ENCODE assay signal across 35 cellular contexts in genomic region chr10:55033061-55033460, GRCh38.
"Had no signal": no experiment of that assay in that cellular context is flagged by ENCODE, and none has a peak within 500 bp of the region (broad histone marks: within the 10 kb centered on the region; RNA-seq: fewer than 3 reads in every experiment).

No MANE protein-coding gene starts in this region.

- H3K36me3 ChIP-seq: ascending aorta, cardiac muscle cell had no signal

- H3K4me1 ChIP-seq: ascending aorta had no signal

- H3K27ac Mint-ChIP-seq: activated B cell treated with CpG ODN at 0.5 μM for 24 hours; activated CD4-positive, alpha-beta memory T cell treated with anti-CD3 and anti-CD28 coated beads for 36 hours; activated CD4-positive, alpha-beta T cell treated with anti-CD3 and anti-CD28 coated beads, Interleukin-2, amount 10 ng/mL, durations not matched to agents 24 days and 14 days; activated CD8-positive, alpha-beta memory T cell treated with anti-CD3 and anti-CD28 coated beads, Interleukin-2, amount 10 ng/mL, durations not matched to agents 7 days and 5 days; activated CD8-positive, alpha-beta T cell treated with anti-CD3 and anti-CD28 coated beads, Interleukin-2, amount 10 ng/mL, durations not matched to agents 7 days and 5 days; activated naive CD4-positive, alpha-beta T cell treated with anti-CD3 and anti-CD28 coated beads, Interleukin-2, amount 10 ng/mL, durations not matched to agents 7 days and 5 days; activated naive CD4-positive, alpha-beta T cell treated with anti-CD3 and anti-CD28 coated beads, Interleukin-2, amount 50 U/mL, for 24 hours; activated naive CD8-positive, alpha-beta T cell; activated naive CD8-positive, alpha-beta T cell treated with anti-CD3 and anti-CD28 coated beads, Interleukin-2, amount 10 ng/mL, durations not matched to agents 7 days and 5 days; activated naive CD8-positive, alpha-beta T cell treated with anti-CD3 and anti-CD28 coated beads, Interleukin-2, amount 50 U/mL, for 24 hours; activated T-cell treated with anti-CD3 and anti-CD28 coated beads, Interleukin-2, amount 50 U/mL, for 24 hours; activated T-helper 2 cell treated with anti-CD3 and anti-CD28 coated beads, Interferon-gamma antibody, Interleukin-2, Interleukin-4, amounts not matched to agents 10 μg/mL and 5 μg/mL and 100 μg/mL, durations not matched to agents 14 hours and 24 hours and 36 hours; brain; T-helper 1 cell treated with Interleukin-12 subunit alpha and Interleukin-12 subunit beta and Interleukin-4 antibody, amounts not matched to agents 30 μg/mL and 1 μg/mL, for 36 hours; T-helper 2 cell treated with Interferon-gamma antibody and Interleukin-4, amounts not matched to agents 5 μg/mL and 100 μg/mL, for 36 hours had no signal

- H3K27me3 ChIP-seq: ascending aorta, cardiac muscle cell had no signal

- H3K9me3 Mint-ChIP-seq: activated CD4-positive, alpha-beta T cell treated with anti-CD3 and anti-CD28 coated beads, Interleukin-2, amount 10 ng/mL, durations not matched to agents 24 days and 14 days; activated naive CD4-positive, alpha-beta T cell treated with anti-CD3 and anti-CD28 coated beads, Interleukin-2, amount 10 ng/mL, durations not matched to agents 7 days and 5 days; activated naive CD4-positive, alpha-beta T cell treated with anti-CD3 and anti-CD28 coated beads, Interleukin-2, amount 50 U/mL, for 24 hours; T-helper 1 cell treated with Interleukin-12 subunit alpha and Interleukin-12 subunit beta and Interleukin-4 antibody, amounts not matched to agents 30 μg/mL and 1 μg/mL, for 36 hours had no signal

- H3K27ac ChIP-seq: ascending aorta, cardiac muscle cell, VCaP had no signal

- H3K27me3 Mint-ChIP-seq: activated B cell treated with CpG ODN at 0.5 μM for 24 hours; activated CD4-positive, alpha-beta memory T cell treated with anti-CD3 and anti-CD28 coated beads for 36 hours; activated CD4-positive, alpha-beta T cell treated with anti-CD3 and anti-CD28 coated beads, Interleukin-2, amount 10 ng/mL, durations not matched to agents 24 days and 14 days; activated CD8-positive, alpha-beta memory T cell treated with anti-CD3 and anti-CD28 coated beads, Interleukin-2, amount 10 ng/mL, durations not matched to agents 7 days and 5 days; activated naive CD4-positive, alpha-beta T cell treated with anti-CD3 and anti-CD28 coated beads, Interleukin-2, amount 10 ng/mL, durations not matched to agents 7 days and 5 days; activated naive CD4-positive, alpha-beta T cell treated with anti-CD3 and anti-CD28 coated beads, Interleukin-2, amount 50 U/mL, for 24 hours; activated naive CD8-positive, alpha-beta T cell; activated naive CD8-positive, alpha-beta T cell treated with anti-CD3 and anti-CD28 coated beads, Interleukin-2, amount 10 ng/mL, durations not matched to agents 7 days and 5 days; activated naive CD8-positive, alpha-beta T cell treated with anti-CD3 and anti-CD28 coated beads, Interleukin-2, amount 50 U/mL, for 24 hours; activated T-cell treated with anti-CD3 and anti-CD28 coated beads, Interleukin-2, amount 50 U/mL, for 24 hours; brain; central memory CD8-positive, alpha-beta T cell had no signal

- DNase-seq: activated B cell treated with CpG ODN at 0.5 μM for 24 hours; activated CD4-positive, alpha-beta memory T cell treated with anti-CD3 and anti-CD28 coated beads for 36 hours; activated CD4-positive, alpha-beta T cell treated with anti-CD3 and anti-CD28 coated beads for 4 hours; activated CD4-positive, alpha-beta T cell treated with anti-CD3 and anti-CD28 coated beads, Interleukin-2, amount 10 ng/mL, durations not matched to agents 24 days and 14 days; activated CD4-positive, alpha-beta T cell treated with anti-CD3 and anti-CD28 coated beads, Interleukin-2, amount 50 U/mL, for 1 hour; activated CD4-positive, alpha-beta T cell treated with anti-CD3 and anti-CD28 coated beads, Interleukin-2, amount 50 U/mL, for 4 hours; activated CD4-positive, CD25-positive, alpha-beta regulatory T cell treated with anti-CD3 and anti-CD28 coated beads, Interleukin-2, amount 50 U/mL, for 72 hours; activated CD8-positive, alpha-beta memory T cell treated with anti-CD3 and anti-CD28 coated beads for 24 hours; activated CD8-positive, alpha-beta memory T cell treated with anti-CD3 and anti-CD28 coated beads, Interleukin-2, amount 10 ng/mL, durations not matched to agents 7 days and 5 days; activated CD8-positive, alpha-beta memory T cell treated with anti-CD3 and anti-CD28 coated beads, Interleukin-2, amount 50 U/mL, for 48 hours; activated CD8-positive, alpha-beta T cell treated with anti-CD3 and anti-CD28 coated beads, Interleukin-2, amount 10 ng/mL, durations not matched to agents 7 days and 5 days; activated effector memory CD4-positive, alpha-beta T cell treated with Interleukin-2 at 50 U/mL for 16 hours; activated gamma-delta T cell; activated naive CD4-positive, alpha-beta T cell treated with anti-CD3 and anti-CD28 coated beads, Interleukin-2, amount 10 ng/mL, durations not matched to agents 7 days and 5 days; activated naive CD4-positive, alpha-beta T cell treated with Interleukin-2 at 50 U/mL for 16 hours; activated naive CD8-positive, alpha-beta T cell treated with anti-CD3 and anti-CD28 coated beads, Interleukin-2, amount 10 ng/mL, durations not matched to agents 7 days and 5 days; activated naive CD8-positive, alpha-beta T cell treated with anti-CD3 and anti-CD28 coated beads, Interleukin-2, amount 50 U/mL, for 24 hours; activated T-cell treated with anti-CD3 and anti-CD28 coated beads, Interleukin-2, amount 50 U/mL, for 24 hours; activated T-cell treated with anti-CD3 and anti-CD28 coated beads, Interleukin-2, amount 50 U/mL, for 48 hours; amygdala; anterior cingulate cortex; caudate nucleus; cerebellar nuclear complex; T-helper 1 cell; T-helper 9 cell had no signal

- H3K4me3 ChIP-seq: ascending aorta, cardiac muscle cell had no signal

- ATAC-seq: activated CD8-positive, alpha-beta memory T cell treated with anti-CD3 and anti-CD28 coated beads, Interleukin-2, amount 10 ng/mL, durations not matched to agents 7 days and 5 days; activated CD8-positive, alpha-beta T cell treated with anti-CD3 and anti-CD28 coated beads, Interleukin-2, amount 10 ng/mL, durations not matched to agents 7 days and 5 days; activated naive CD8-positive, alpha-beta T cell treated with anti-CD3 and anti-CD28 coated beads, Interleukin-2, amount 50 U/mL, for 24 hours had no signal

- H3K9me3 ChIP-seq: ascending aorta had no signal

- H3K36me3 Mint-ChIP-seq: activated CD4-positive, alpha-beta memory T cell treated with anti-CD3 and anti-CD28 coated beads for 36 hours; activated CD8-positive, alpha-beta memory T cell treated with anti-CD3 and anti-CD28 coated beads, Interleukin-2, amount 10 ng/mL, durations not matched to agents 7 days and 5 days; activated naive CD4-positive, alpha-beta T cell treated with anti-CD3 and anti-CD28 coated beads, Interleukin-2, amount 10 ng/mL, durations not matched to agents 7 days and 5 days; activated naive CD4-positive, alpha-beta T cell treated with anti-CD3 and anti-CD28 coated beads, Interleukin-2, amount 50 U/mL, for 24 hours; activated naive CD8-positive, alpha-beta T cell; activated naive CD8-positive, alpha-beta T cell treated with anti-CD3 and anti-CD28 coated beads, Interleukin-2, amount 10 ng/mL, durations not matched to agents 7 days and 5 days; brain had no signal

- H3K4me3 Mint-ChIP-seq: activated B cell treated with CpG ODN at 0.5 μM for 24 hours; activated CD4-positive, alpha-beta memory T cell treated with anti-CD3 and anti-CD28 coated beads for 36 hours; activated CD4-positive, alpha-beta T cell treated with anti-CD3 and anti-CD28 coated beads, Interleukin-2, amount 10 ng/mL, durations not matched to agents 24 days and 14 days; activated CD8-positive, alpha-beta memory T cell treated with anti-CD3 and anti-CD28 coated beads, Interleukin-2, amount 10 ng/mL, durations not matched to agents 7 days and 5 days; activated CD8-positive, alpha-beta T cell treated with anti-CD3 and anti-CD28 coated beads, Interleukin-2, amount 10 ng/mL, durations not matched to agents 7 days and 5 days; activated naive CD4-positive, alpha-beta T cell treated with anti-CD3 and anti-CD28 coated beads, Interleukin-2, amount 10 ng/mL, durations not matched to agents 7 days and 5 days; activated naive CD4-positive, alpha-beta T cell treated with anti-CD3 and anti-CD28 coated beads, Interleukin-2, amount 50 U/mL, for 24 hours; activated naive CD8-positive, alpha-beta T cell; activated naive CD8-positive, alpha-beta T cell treated with anti-CD3 and anti-CD28 coated beads, Interleukin-2, amount 10 ng/mL, durations not matched to agents 7 days and 5 days; activated naive CD8-positive, alpha-beta T cell treated with anti-CD3 and anti-CD28 coated beads, Interleukin-2, amount 50 U/mL, for 24 hours; activated T-cell treated with anti-CD3 and anti-CD28 coated beads, Interleukin-2, amount 50 U/mL, for 24 hours; brain; central memory CD8-positive, alpha-beta T cell; T-helper 1 cell treated with Interleukin-12 subunit alpha and Interleukin-12 subunit beta and Interleukin-4 antibody, amounts not matched to agents 30 μg/mL and 1 μg/mL, for 36 hours; T-helper 2 cell treated with Interferon-gamma antibody and Interleukin-4, amounts not matched to agents 5 μg/mL and 100 μg/mL, for 36 hours had no signal

- H3K4me1 Mint-ChIP-seq: activated B cell treated with CpG ODN at 0.5 μM for 24 hours; activated CD4-positive, alpha-beta T cell treated with anti-CD3 and anti-CD28 coated beads, Interleukin-2, amount 10 ng/mL, durations not matched to agents 24 days and 14 days; activated CD8-positive, alpha-beta memory T cell treated with anti-CD3 and anti-CD28 coated beads, Interleukin-2, amount 10 ng/mL, durations not matched to agents 7 days and 5 days; activated naive CD4-positive, alpha-beta T cell treated with anti-CD3 and anti-CD28 coated beads, Interleukin-2, amount 10 ng/mL, durations not matched to agents 7 days and 5 days; activated naive CD4-positive, alpha-beta T cell treated with anti-CD3 and anti-CD28 coated beads, Interleukin-2, amount 50 U/mL, for 24 hours; activated naive CD8-positive, alpha-beta T cell treated with anti-CD3 and anti-CD28 coated beads, Interleukin-2, amount 10 ng/mL, durations not matched to agents 7 days and 5 days; activated naive CD8-positive, alpha-beta T cell treated with anti-CD3 and anti-CD28 coated beads, Interleukin-2, amount 50 U/mL, for 24 hours; brain; central memory CD8-positive, alpha-beta T cell had no signal
